Comparison of ENCODE assay signal across 8 cellular contexts in genomic region chr1:9539829-9540550, GRCh38. TPM values are rescaled to one million over a fixed set of nuclear protein-coding genes. Genes with fewer than 3 reads are reported as not detected.
DNase-seq lines count a peak whose midpoint lies in the region; ATAC-seq and TF ChIP-seq lines count a peak whose summit lies in the region.

No MANE protein-coding gene starts in this region.

- H3K9ac ChIP-seq in ES-I3 (ENCODE audit: low read depth, low read length) = peak overlapping the region; percentile 83
- peak overlapping the region; percentile 68 for H3K9ac ChIP-seq in mammary epithelial cell (ENCODE audit: insufficient read depth, low read length)

- in situ Hi-C loops in mammary epithelial cell (cut with MboI; ENCODE audit: low sequenced_read_pairs in 2 of 2) = no loop called here

- H3K4me2 ChIP-seq in mammary epithelial cell (ENCODE audit: insufficient read depth, low read depth, low read length) = peak overlapping the region; percentile 99

- peak overlapping the region; percentile 86 for H2AFZ ChIP-seq in mammary epithelial cell (ENCODE audit: low read depth, low read length)

- DNase-seq in HUDEP-2 (lab: John Stamatoyannopoulos, UW; ENCODE audit: unreplicated experiment in 76 of 76) (peak in 40 of 76 experiments; percentile 12 to 68 (median 32)), T-helper 22 cell (ENCODE audit: low read depth) (peak; percentile 37), mammary epithelial cell (peak; percentile 30), iris pigment epithelial cell (ENCODE audit: low read depth) (peak; percentile 47), SHP77 (lab: John Stamatoyannopoulos, UW) (no peak)
- peak; percentile 53 for DNase-seq in stimulated activated CD4-positive, alpha-beta T cell treated with anti-CD3 and anti-CD28 coated beads, Interleukin-12 subunit alpha, Interleukin-12 subunit beta, amount 100 ng/mL, for 4 hours

- intact Hi-C loops in mammary epithelial cell (cut with micrococcal nuclease) = no loop called here

- H3K9me3 ChIP-seq in ES-I3 (ENCODE audit: control insufficient read depth, insufficient read depth, low read length) = no peaks in the 10 kb centered on the region
- H3K9me3 ChIP-seq in mammary epithelial cell (replicated peaks; ENCODE audit: insufficient read depth, low read length) = no peaks in the 10 kb centered on the region

- TF ChIP-seq CTCF in mammary epithelial cell (conservative IDR thresholded peaks at IDR 0.05 in 1 of 2, IDR thresholded peaks at IDR 0.05 in 1 of 2; ENCODE audit: extremely low read depth in 1 of 2, insufficient read depth in 1 of 2, low read depth in 1 of 2, low read length in 2 of 2) = no peak

- peaks cover 46% of the 10 kb centered on the region for H3K79me2 ChIP-seq in mammary epithelial cell (ENCODE audit: insufficient read depth, low read length)

- CTCF ChIA-PET in mammary epithelial cell (lab: Charles Lee; ENCODE audit: low non-redundant PET) = no interaction called here

- H3K36me3 ChIP-seq in ES-I3 (ENCODE audit: insufficient read depth, low read length) (no peaks in the 10 kb centered on the region), mammary epithelial cell (ENCODE audit: insufficient read depth, low read length) (no peaks in the 10 kb centered on the region)

- H3K27me3 ChIP-seq in mammary epithelial cell (ENCODE audit: insufficient read depth, low read length) = no peaks in the 10 kb centered on the region

- H3K4me1 ChIP-seq in ES-I3 (ENCODE audit: insufficient read depth, low read length) (peaks cover 3% of the 10 kb centered on the region; the same call in 1 of the 2 replicates), mammary epithelial cell (ENCODE audit: insufficient read depth, low read length) (peaks cover 12% of the 10 kb centered on the region)

- peak overlapping the region; percentile 73 for H3K27ac ChIP-seq in mammary epithelial cell (ENCODE audit: insufficient read depth, low read depth, low read length)

- peaks cover 2% of the 10 kb centered on the region for H4K20me1 ChIP-seq in mammary epithelial cell (ENCODE audit: insufficient read depth, low read length)

- peak overlapping the region; percentile 57 to 82 (median 66) for H3K4me3 ChIP-seq in mammary epithelial cell (replicated peaks in 1 of 3; ENCODE audit: insufficient read depth in 1 of 3, low read depth in 2 of 3, low read length in 3 of 3)

- no TSS peak for BruUV-seq in mammary epithelial cell (replicated peaks; lab: Mats Ljungman, UMichigan)

- 94% methylated on average over 20 of the region's 61 CpGs for WGBS in mammary epithelial cell (ENCODE audit: low coverage, missing lambda C conversion rate)

- ATAC-seq in GM21515 (IDR thresholded peaks at IDR 0.05; ENCODE audit: unreplicated experiment) = peak; percentile 49

- dilution Hi-C loops in mammary epithelial cell (cut with HindIII; ENCODE audit: low sequenced_read_pairs) = loop anchor here (5.0 kb wide), 1 partner anchor 32 kb away; no protein-coding TSS in a partner anchor

RNA-seq across cellular contexts. Expression of gene SLC25A33, which starts 0.7 kb away (rescaled TPM):
- 1 to 10 TPM; 2.2 to 4.0 TPM for total RNA-seq in mammary epithelial cell
- 2.5 TPM for polyA plus RNA-seq in mammary epithelial cell
- 1.2 TPM for polyA minus RNA-seq in mammary epithelial cell

RNA-seq across cellular contexts. Expression of gene TMEM201, which starts 48.7 kb away (rescaled TPM):
- total RNA-seq in mammary epithelial cell = 10 to 100 TPM in 1 of 2 donors, 1 to 10 TPM in 1; 6.8 to 15.9 TPM
- polyA plus RNA-seq in mammary epithelial cell = 6.8 TPM
- polyA minus RNA-seq in mammary epithelial cell = 15.3 TPM

Comparison
In these comparisons a context has a peak if more than half of its experiments do, and no peak if none do; other contexts are left out.
1. DNase-seq: peak in HUDEP-2 (40 of 76), T-helper 22 cell (single experiment), mammary epithelial cell (single experiment), iris pigment epithelial cell (single experiment) and stimulated activated CD4-positive, alpha-beta T cell treated with anti-CD3 and anti-CD28 coated beads, Interleukin-12 subunit alpha, Interleukin-12 subunit beta, amount 100 ng/mL, for 4 hours (single experiment); none in SHP77 (0 of 2).